Comparison of ENCODE assay signal across 8 cellular contexts in the genomic region with DNA sequence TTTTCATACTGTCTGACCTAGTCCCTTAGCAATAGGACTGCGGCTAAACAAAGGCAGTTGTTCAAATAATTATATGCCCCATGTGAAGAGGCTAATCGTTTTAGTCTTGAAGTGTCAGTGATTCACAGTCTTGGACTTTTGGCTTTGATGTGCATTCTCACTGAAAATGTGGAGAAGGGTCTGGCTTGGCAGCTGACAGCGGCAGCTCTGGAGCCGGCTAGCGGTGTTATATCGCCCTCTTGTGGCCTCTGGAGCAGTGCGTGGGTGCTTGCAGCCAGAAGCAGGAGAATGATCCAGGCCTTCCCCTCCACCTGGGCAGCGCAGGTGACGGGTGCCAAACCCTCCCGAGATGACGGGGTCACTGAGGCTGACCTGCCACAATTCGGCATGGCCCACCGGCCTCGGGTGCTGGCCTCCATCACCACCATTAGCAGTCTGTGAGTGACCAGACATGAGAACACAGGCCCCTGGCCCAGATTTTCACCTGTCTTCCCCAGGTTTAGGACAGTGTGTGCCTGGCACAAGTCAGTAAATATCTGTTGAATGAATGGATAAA.
DNase-seq lines count a peak whose midpoint lies in the region; ATAC-seq lines count a peak whose summit lies in the region.

No MANE protein-coding gene starts in this region.

- no peak overlapping the region for H3K27ac ChIP-seq in substantia nigra (ENCODE audit: low read depth, low read length, poor library complexity, severe bottlenecking)

- ATAC-seq in HG03432 (IDR thresholded peaks at IDR 0.05; ENCODE audit: unreplicated experiment): no peak

- DNase-seq in DMS53 (lab: John Stamatoyannopoulos, UW) (peak; percentile 62), HuH-7 (ENCODE audit: low spot score) (peak; percentile 97), RPMI7951 (ENCODE audit: low read depth) (peak; percentile 64), foreskin melanocyte (peak; percentile 61), occipital lobe (lab: John Stamatoyannopoulos, UW) (peak; percentile 54), substantia nigra (lab: John Stamatoyannopoulos, UW) (peak in 48 of 49 donors; percentile 11 to 82 (median 62))
- peak; percentile 57 for DNase-seq in activated T-helper 9 cell treated with anti-CD3 and anti-CD28 coated beads, Interleukin-2, amount 50 U/mL, for 16 hours (ENCODE audit: low read depth)
